In the genomic region with DNA sequence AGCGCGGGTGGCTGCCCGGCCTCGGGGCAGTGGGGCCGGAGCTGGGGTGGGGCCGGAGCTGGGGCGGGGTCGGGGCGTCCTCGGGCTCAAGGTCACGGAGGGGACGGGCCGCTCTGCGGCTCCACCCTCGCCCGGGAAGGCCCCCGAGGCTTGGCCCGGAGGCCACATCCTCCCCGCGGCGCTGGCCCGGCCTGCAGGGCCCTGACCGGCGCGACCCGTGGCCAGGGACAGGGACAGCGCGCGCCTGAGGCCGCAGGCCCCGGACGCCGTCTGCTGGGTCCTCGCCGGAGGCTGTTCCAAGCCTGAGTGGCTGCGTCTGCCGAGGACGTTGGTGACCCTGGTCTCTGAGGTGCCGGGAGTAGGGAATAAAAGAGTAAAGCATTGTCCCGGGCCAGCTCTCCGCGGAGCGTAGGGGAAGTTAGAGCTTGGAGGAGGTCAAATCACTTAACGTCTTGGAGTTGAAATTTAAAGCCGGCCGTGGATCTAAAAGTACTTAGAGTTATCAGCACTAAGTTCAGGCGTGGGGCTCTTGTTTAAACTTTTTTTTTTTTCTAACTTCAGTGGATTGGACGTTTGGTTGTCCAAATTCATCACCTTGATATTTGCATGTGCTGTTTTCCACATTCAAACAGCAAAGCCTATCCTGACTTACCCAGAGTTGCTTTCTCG, we compare ENCODE assay signal across 8 cellular contexts. TPM values are rescaled to one million over a fixed set of nuclear protein-coding genes. Genes with fewer than 3 reads are reported as not detected.
DNase-seq lines count a peak whose midpoint lies in the region; ATAC-seq, FAIRE-seq and TF ChIP-seq lines count a peak whose summit lies in the region.

No MANE protein-coding gene starts in this region.

- H3K27ac Mint-ChIP-seq in stimulated activated naive B cell treated with anti-CD40 and anti-IgM and Interleukin-4, amounts not matched to agents 10 μg/mL and 1 μg/mL and 100 μg/mL, for 72 hours, result peak overlapping the region; percentile 94

- H3K27ac ChIP-seq in A549 (peak overlapping the region; percentile 92 to 97), muscle layer of duodenum (ENCODE audit: low read length) (peak overlapping the region; percentile 89)

- no peaks in the 10 kb centered on the region for H3K27me3 Mint-ChIP-seq in stimulated activated naive B cell treated with anti-CD40 and anti-IgM and Interleukin-4, amounts not matched to agents 10 μg/mL and 1 μg/mL and 100 μg/mL, for 72 hours

- peak overlapping the region; percentile 88 to 94 for H3K4me3 Mint-ChIP-seq in stimulated activated naive B cell treated with anti-CD40 and anti-IgM and Interleukin-4, amounts not matched to agents 10 μg/mL and 1 μg/mL and 100 μg/mL, for 72 hours

- no peak; the same call in 1 of the 2 replicates for TF ChIP-seq POLR2A in A549 (IDR thresholded peaks at IDR 0.05; ENCODE audit: low read length)
- peak; percentile 22 for TF ChIP-seq POLR2A in GM18505 (IDR thresholded peaks at IDR 0.05; ENCODE audit: borderline replicate concordance, extremely low read depth, insufficient read depth, insufficient read length)

- H3K36me3 ChIP-seq in muscle layer of duodenum (ENCODE audit: control insufficient read depth in 1 of 2, insufficient read depth in 2 of 2, low read length in 2 of 2), result no peaks in the 10 kb centered on the region

- H3K27me3 ChIP-seq in muscle layer of duodenum (ENCODE audit: low read depth, low read length), result no peaks in the 10 kb centered on the region

- peaks cover 10% of the 10 kb centered on the region; the same call in 2 of the 3 replicates for H3K4me1 ChIP-seq in A549
- peaks cover 0 to 26% of the 10 kb centered on the region in 2 donors for H3K4me1 ChIP-seq in muscle layer of duodenum (ENCODE audit: control insufficient read depth in 1 of 2, insufficient read depth in 2 of 2, low read length in 2 of 2)

- peak overlapping the region; percentile 77 for H3K4me2 ChIP-seq in A549

- CTCF ChIA-PET in A549 (lab: Yijun Ruan, JAX), result interaction anchor here (0.5 to 2.4 kb wide), 30 partner anchors 8 to 532 kb away, joined by 3 to 36 read pairs (median 4); partner anchors contain the start of genes CCT6A, PHKG1 and PSPH

- DNase-seq in A549 (ENCODE audit: low read depth in 1 of 2, low spot score in 1 of 2) (peak; percentile 22 to 69), NCI-H460 (ENCODE audit: extremely low read depth, low read depth) (peak; percentile 8)
- peak; percentile 35 for DNase-seq in activated CD8-positive, alpha-beta memory T cell treated with anti-CD3 and anti-CD28 coated beads, Interleukin-2, amount 50 U/mL, for 4 hours
- DNase-seq in stimulated activated naive B cell treated with anti-CD40 and anti-IgM and Interleukin-4, amounts not matched to agents 10 μg/mL and 1 μg/mL and 100 μg/mL, for 72 hours, result no peak

- no peak for TF ChIP-seq EP300 in A549 (IDR thresholded peaks at IDR 0.05)

- ATAC-seq in A549 (peak; percentile 90 to 91), GM18505 (IDR thresholded peaks at IDR 0.05; ENCODE audit: unreplicated experiment) (peak; percentile 68), HG02938 (IDR thresholded peaks at IDR 0.05; ENCODE audit: unreplicated experiment) (peak; percentile 47), esophagus mucosa (peak; percentile 65)
- peak; percentile 79 to 81 for ATAC-seq in stimulated activated naive B cell treated with anti-CD40 and anti-IgM and Interleukin-4, amounts not matched to agents 10 μg/mL and 1 μg/mL and 100 μg/mL, for 72 hours (replicated peaks)

- POLR2A ChIA-PET in A549 (lab: Yijun Ruan, JAX), result interaction anchor here (0.5 to 1.5 kb wide), 10 partner anchors 9 to 1206 kb away, joined by 3 to 8 read pairs (median 4); partner anchors contain the start of genes CCT6A, MRPS17, PHKG1 and PSPH

- peaks cover 4 to 27% of the 10 kb centered on the region in 2 donors for H3K36me3 Mint-ChIP-seq in stimulated activated naive B cell treated with anti-CD40 and anti-IgM and Interleukin-4, amounts not matched to agents 10 μg/mL and 1 μg/mL and 100 μg/mL, for 72 hours

- TF ChIP-seq CTCF in A549 (IDR thresholded peaks at IDR 0.05), result no peak

- H3K9me3 Mint-ChIP-seq in stimulated activated naive B cell treated with anti-CD40 and anti-IgM and Interleukin-4, amounts not matched to agents 10 μg/mL and 1 μg/mL and 100 μg/mL, for 72 hours, result no peaks in the 10 kb centered on the region

- 4% methylated on average over 23 of the region's 49 CpGs for WGBS in A549 (ENCODE audit: missing lambda C conversion rate)

- H3K4me1 Mint-ChIP-seq in stimulated activated naive B cell treated with anti-CD40 and anti-IgM and Interleukin-4, amounts not matched to agents 10 μg/mL and 1 μg/mL and 100 μg/mL, for 72 hours, result peaks cover 22 to 40% of the 10 kb centered on the region in 2 donors

- no peak for FAIRE-seq in A549 (lab: Jason Lieb, UNC)

- H3K9me3 ChIP-seq in A549, result no peaks in the 10 kb centered on the region
- no peaks in the 10 kb centered on the region for H3K9me3 ChIP-seq in muscle layer of duodenum (ENCODE audit: control insufficient read depth in 1 of 2, low read length in 2 of 2)

- no peak for TF ChIP-seq RAD21 in A549 (conservative IDR thresholded peaks at IDR 0.05 in 1 of 2, IDR thresholded peaks at IDR 0.05 in 1 of 2)

- H3K4me3 ChIP-seq in A549 (peak overlapping the region; percentile 69), muscle layer of duodenum (ENCODE audit: low read depth in 1 of 2, low read length in 2 of 2) (peak overlapping the region; percentile 72 to 75)

TF ChIP-seq in A549, 52 proteins besides CTCF, POLR2A, EP300 and RAD21 (continues in another document):
- TF ChIP-seq JUN (IDR thresholded peaks at IDR 0.05), result peak; percentile 56 to 66; a peak in 4 of 5 replicates
- TF ChIP-seq, protein P1, sequence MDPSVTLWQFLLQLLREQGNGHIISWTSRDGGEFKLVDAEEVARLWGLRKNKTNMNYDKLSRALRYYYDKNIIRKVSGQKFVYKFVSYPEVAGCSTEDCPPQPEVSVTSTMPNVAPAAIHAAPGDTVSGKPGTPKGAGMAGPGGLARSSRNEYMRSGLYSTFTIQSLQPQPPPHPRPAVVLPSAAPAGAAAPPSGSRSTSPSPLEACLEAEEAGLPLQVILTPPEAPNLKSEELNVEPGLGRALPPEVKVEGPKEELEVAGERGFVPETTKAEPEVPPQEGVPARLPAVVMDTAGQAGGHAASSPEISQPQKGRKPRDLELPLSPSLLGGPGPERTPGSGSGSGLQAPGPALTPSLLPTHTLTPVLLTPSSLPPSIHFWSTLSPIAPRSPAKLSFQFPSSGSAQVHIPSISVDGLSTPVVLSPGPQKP (IDR thresholded peaks at IDR 0.05; ENCODE audit: low read depth, low read length), result no peak
- TF ChIP-seq MAZ (IDR thresholded peaks at IDR 0.05; ENCODE audit: borderline replicate concordance, low read depth, low read length), result no peak
- peak; percentile 22; the same call in 2 of the 3 replicates for TF ChIP-seq BCL3 (IDR thresholded peaks at IDR 0.05)
- TF ChIP-seq, protein P2, sequence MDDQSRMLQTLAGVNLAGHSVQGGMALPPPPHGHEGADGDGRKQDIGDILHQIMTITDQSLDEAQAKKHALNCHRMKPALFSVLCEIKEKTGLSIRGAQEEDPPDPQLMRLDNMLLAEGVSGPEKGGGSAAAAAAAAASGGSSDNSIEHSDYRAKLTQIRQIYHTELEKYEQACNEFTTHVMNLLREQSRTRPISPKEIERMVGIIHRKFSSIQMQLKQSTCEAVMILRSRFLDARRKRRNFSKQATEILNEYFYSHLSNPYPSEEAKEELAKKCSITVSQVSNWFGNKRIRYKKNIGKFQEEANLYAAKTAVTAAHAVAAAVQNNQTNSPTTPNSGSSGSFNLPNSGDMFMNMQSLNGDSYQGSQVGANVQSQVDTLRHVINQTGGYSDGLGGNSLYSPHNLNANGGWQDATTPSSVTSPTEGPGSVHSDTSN (IDR thresholded peaks at IDR 0.05), result no peak
- no peak for TF ChIP-seq RCOR1 (IDR thresholded peaks at IDR 0.05; ENCODE audit: low read depth, low read length)

RNA-seq across cellular contexts. Expression of gene NIPSNAP2, which starts 0.6 kb away (rescaled TPM):
- polyA plus RNA-seq in A549 (2011; rRNA removed) (96.2 and 135 TPM in 2 replicates), A549 (2017; fragmentation: RNase III; extraction: RNeasy Plus Mini Kit Qiagen cat#74134 plus additional on column Dnase treatment) (47.5 to 50.2 TPM (median 48.2 TPM) in 3 replicates)
- polyA plus RNA-seq in A549 (2012; cell fraction: cytosol; rRNA removed), result 32.4 and 34.8 TPM in 2 replicates
- polyA plus RNA-seq in A549 (2012; cell fraction: nucleus; rRNA removed), result 10.9 and 15.3 TPM in 2 replicates
- 31.2 and 32.5 TPM in 2 replicates for polyA minus RNA-seq in A549 (2011; rRNA and poly(A)+ RNA removed)
- 32.7 and 38.1 TPM in 2 replicates for total RNA-seq in NCI-H460 (2014; rRNA removed; shearing (Covaris generic))
- 16.4 and 27.5 TPM in 2 replicates for polyA plus RNA-seq in NCI-H460 (2014; cell fraction: nucleus; rRNA removed)
- 30.9 TPM for total RNA-seq in esophagus mucosa

RNA-seq across cellular contexts. Expression of gene MRPS17, which starts 13.3 kb away (rescaled TPM):
- polyA plus RNA-seq in A549 (2011; rRNA removed) (33.0 and 36.3 TPM in 2 replicates), A549 (2017; fragmentation: RNase III; extraction: RNeasy Plus Mini Kit Qiagen cat#74134 plus additional on column Dnase treatment) (28.7 to 30.8 TPM (median 29.1 TPM) in 3 replicates)
- 16.3 and 16.9 TPM in 2 replicates for polyA plus RNA-seq in A549 (2012; cell fraction: cytosol; rRNA removed)
- polyA plus RNA-seq in A549 (2012; cell fraction: nucleus; rRNA removed), result 4.8 and 7.2 TPM in 2 replicates
- 8.2 and 9.9 TPM in 2 replicates for polyA minus RNA-seq in A549 (2011; rRNA and poly(A)+ RNA removed)
- 9.8 and 13.9 TPM in 2 replicates for total RNA-seq in NCI-H460 (2014; rRNA removed; shearing (Covaris generic))
- 2.9 and 4.8 TPM in 2 replicates for polyA plus RNA-seq in NCI-H460 (2014; cell fraction: nucleus; rRNA removed)
- total RNA-seq in esophagus mucosa, result 14.7 TPM
